Comparison of ENCODE assay signal across 3 cellular contexts in genomic region chr12:8781326-8781725, GRCh38.
TF ChIP-seq lines count a peak whose summit lies in the region.

No MANE protein-coding gene starts in this region.

TF ChIP-seq in SK-N-SH, 30 proteins besides CTCF, POLR2A, EP300 and RAD21:
- TF ChIP-seq GABPA (IDR thresholded peaks at IDR 0.05; ENCODE audit: low read depth) (no peak), GATA2 (CRISPR knock-in tag; IDR thresholded peaks at IDR 0.05) (peak; percentile 28; the same call in 1 of the 2 replicates), FOXJ3 (CRISPR knock-in tag; IDR thresholded peaks at IDR 0.05) (0 out of 2 replicates have a peak, but pooled peaks have one; percentile 42)

TF ChIP-seq in SK-N-SH treated with all-trans-retinoic acid at 6 μM for 48 hours, 23 proteins besides CTCF, POLR2A, EP300 and RAD21:
- no peak for TF ChIP-seq PPARA (CRISPR knock-in tag; IDR thresholded peaks at IDR 0.05; ENCODE audit: borderline replicate concordance)
- TF ChIP-seq, protein P1, sequence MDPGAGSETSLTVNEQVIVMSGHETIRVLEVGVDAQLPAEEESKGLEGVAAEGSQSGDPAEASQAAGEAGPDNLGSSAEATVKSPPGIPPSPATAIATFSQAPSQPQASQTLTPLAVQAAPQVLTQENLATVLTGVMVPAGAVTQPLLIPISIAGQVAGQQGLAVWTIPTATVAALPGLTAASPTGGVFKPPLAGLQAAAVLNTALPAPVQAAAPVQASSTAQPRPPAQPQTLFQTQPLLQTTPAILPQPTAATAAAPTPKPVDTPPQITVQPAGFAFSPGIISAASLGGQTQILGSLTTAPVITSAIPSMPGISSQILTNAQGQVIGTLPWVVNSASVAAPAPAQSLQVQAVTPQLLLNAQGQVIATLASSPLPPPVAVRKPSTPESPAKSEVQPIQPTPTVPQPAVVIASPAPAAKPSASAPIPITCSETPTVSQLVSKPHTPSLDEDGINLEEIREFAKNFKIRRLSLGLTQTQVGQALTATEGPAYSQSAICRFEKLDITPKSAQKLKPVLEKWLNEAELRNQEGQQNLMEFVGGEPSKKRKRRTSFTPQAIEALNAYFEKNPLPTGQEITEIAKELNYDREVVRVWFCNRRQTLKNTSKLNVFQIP (CRISPR knock-in tag; IDR thresholded peaks at IDR 0.05; ENCODE audit: borderline replicate concordance, low read depth) = no peak
- TF ChIP-seq ZNF8 (CRISPR knock-in tag; IDR thresholded peaks at IDR 0.05) = no peak
- TF ChIP-seq ZFP3 (CRISPR knock-in tag; IDR thresholded peaks at IDR 0.05) = no peak
- TF ChIP-seq ESRRG (CRISPR knock-in tag; IDR thresholded peaks at IDR 0.05) = no peak
- no peak for TF ChIP-seq BACH2 (CRISPR knock-in tag; IDR thresholded peaks at IDR 0.05; ENCODE audit: borderline replicate concordance)
- no peak for TF ChIP-seq RARB (CRISPR knock-in tag; IDR thresholded peaks at IDR 0.05)
- no peak for TF ChIP-seq TCF4 (CRISPR knock-in tag; IDR thresholded peaks at IDR 0.05; ENCODE audit: borderline replicate concordance)
- no peak for TF ChIP-seq ZC3H10 (CRISPR knock-in tag; IDR thresholded peaks at IDR 0.05)
- TF ChIP-seq TOX (CRISPR knock-in tag; IDR thresholded peaks at IDR 0.05; ENCODE audit: borderline replicate concordance) = no peak
- TF ChIP-seq ARNTL (CRISPR knock-in tag; IDR thresholded peaks at IDR 0.05; ENCODE audit: borderline replicate concordance, low read depth) = no peak
- no peak for TF ChIP-seq CSDC2 (CRISPR knock-in tag; IDR thresholded peaks at IDR 0.05)
- TF ChIP-seq CREB5 (CRISPR knock-in tag; IDR thresholded peaks at IDR 0.05; ENCODE audit: low read depth) = no peak
- TF ChIP-seq PATZ1 (CRISPR knock-in tag; IDR thresholded peaks at IDR 0.05; ENCODE audit: borderline replicate concordance) = no peak
- TF ChIP-seq SNAI2 (CRISPR knock-in tag; IDR thresholded peaks at IDR 0.05) = no peak
- no peak for TF ChIP-seq ZNF565 (CRISPR knock-in tag; conservative IDR thresholded peaks at IDR 0.05; ENCODE audit: low read depth)
- TF ChIP-seq, protein P2, sequence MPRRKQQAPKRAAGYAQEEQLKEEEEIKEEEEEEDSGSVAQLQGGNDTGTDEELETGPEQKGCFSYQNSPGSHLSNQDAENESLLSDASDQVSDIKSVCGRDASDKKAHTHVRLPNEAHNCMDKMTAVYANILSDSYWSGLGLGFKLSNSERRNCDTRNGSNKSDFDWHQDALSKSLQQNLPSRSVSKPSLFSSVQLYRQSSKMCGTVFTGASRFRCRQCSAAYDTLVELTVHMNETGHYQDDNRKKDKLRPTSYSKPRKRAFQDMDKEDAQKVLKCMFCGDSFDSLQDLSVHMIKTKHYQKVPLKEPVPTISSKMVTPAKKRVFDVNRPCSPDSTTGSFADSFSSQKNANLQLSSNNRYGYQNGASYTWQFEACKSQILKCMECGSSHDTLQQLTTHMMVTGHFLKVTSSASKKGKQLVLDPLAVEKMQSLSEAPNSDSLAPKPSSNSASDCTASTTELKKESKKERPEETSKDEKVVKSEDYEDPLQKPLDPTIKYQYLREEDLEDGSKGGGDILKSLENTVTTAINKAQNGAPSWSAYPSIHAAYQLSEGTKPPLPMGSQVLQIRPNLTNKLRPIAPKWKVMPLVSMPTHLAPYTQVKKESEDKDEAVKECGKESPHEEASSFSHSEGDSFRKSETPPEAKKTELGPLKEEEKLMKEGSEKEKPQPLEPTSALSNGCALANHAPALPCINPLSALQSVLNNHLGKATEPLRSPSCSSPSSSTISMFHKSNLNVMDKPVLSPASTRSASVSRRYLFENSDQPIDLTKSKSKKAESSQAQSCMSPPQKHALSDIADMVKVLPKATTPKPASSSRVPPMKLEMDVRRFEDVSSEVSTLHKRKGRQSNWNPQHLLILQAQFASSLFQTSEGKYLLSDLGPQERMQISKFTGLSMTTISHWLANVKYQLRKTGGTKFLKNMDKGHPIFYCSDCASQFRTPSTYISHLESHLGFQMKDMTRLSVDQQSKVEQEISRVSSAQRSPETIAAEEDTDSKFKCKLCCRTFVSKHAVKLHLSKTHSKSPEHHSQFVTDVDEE (CRISPR knock-in tag; IDR thresholded peaks at IDR 0.05) = no peak
- TF ChIP-seq CSRNP3 (CRISPR knock-in tag; IDR thresholded peaks at IDR 0.05) = no peak
- TF ChIP-seq ZNF70 (CRISPR knock-in tag; IDR thresholded peaks at IDR 0.05) = no peak

TF ChIP-seq in H1, 55 proteins besides CTCF, POLR2A, EP300 and RAD21:
- no peak for TF ChIP-seq HDAC2 (IDR thresholded peaks at IDR 0.05; ENCODE audit: borderline replicate concordance in 1 of 2, low read depth in 2 of 2, low read length in 2 of 2)
- no peak for TF ChIP-seq NANOG (IDR thresholded peaks at IDR 0.05; ENCODE audit: insufficient read depth, low read depth, low read length, poor library complexity, severe bottlenecking)
- TF ChIP-seq ZNF274 (IDR thresholded peaks at IDR 0.05; ENCODE audit: borderline replicate concordance, extremely low read depth, low read length) = no peak
